ENCODE assay signal across 9 cellular contexts in the genomic region with DNA sequence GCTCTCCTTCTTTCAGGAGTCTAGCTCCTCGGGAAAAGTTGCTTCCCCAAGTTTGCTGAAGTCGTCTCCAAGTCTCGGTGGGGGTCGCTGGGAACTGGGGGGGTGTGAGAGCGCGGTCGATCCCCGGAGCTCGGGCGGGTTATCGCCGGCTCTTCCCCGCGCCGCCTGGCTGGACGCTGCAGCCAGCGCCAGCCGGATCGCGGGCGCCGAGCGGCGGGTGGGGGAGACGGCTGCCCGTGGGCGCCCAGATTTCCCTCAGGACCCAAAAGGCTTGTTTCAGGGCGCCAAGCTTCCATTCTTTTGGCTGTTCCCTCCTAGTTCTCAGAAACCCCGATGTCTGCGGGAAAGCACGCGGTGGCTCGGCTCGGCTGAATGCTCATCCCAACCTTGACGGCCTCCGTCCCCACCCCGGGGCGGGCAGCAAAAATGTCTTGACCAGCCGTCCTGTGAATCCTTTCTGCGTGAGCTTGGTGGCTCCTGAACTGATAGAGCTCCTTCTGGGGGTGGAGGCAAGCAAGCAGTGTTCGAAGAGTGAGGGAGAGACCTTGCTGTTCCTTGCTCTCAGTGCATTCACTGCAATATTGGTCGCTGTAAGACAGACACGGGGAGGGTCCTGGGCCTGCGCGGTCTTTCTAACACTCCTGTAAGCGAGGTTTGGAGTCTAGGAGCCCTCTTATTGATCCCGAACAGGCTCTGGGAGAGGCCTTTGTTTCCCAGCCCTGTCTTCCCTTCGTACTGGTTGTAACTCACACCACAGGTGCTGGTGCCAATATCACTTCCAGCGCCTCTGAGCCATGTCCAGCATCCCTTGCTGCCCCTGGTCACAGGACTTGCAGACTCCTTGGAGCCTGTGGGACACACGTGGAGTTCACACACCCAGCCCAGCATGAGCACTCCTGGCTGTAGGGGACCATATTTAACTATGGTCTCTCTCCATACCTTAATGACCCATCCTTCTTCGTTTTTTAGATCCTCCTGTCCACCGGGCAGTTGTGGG. TPM values are rescaled to one million over a fixed set of nuclear protein-coding genes. Genes with fewer than 3 reads are reported as not detected.
DNase-seq lines count a peak whose midpoint lies in the region; ATAC-seq and TF ChIP-seq lines count a peak whose summit lies in the region.
"Had no signal": no experiment of that assay in that cellular context is flagged by ENCODE, and none has a peak within 500 bp of the region (broad histone marks: within the 10 kb centered on the region; RNA-seq: fewer than 3 reads in every experiment).

No MANE protein-coding gene starts in this region.

- no peak for ATAC-seq in GM18907 (IDR thresholded peaks at IDR 0.05; ENCODE audit: unreplicated experiment)

- no peak for TF ChIP-seq EP300 in transverse colon (IDR thresholded peaks at IDR 0.05; ENCODE audit: low read depth)

- no peak for TF ChIP-seq CTCF in colonic mucosa (IDR thresholded peaks at IDR 0.05)
- TF ChIP-seq CTCF in transverse colon (IDR thresholded peaks at IDR 0.05) = no peak

- H3K9me3 ChIP-seq in colonic mucosa (no peaks in the 10 kb centered on the region), transverse colon (no peaks in the 10 kb centered on the region)

- peak; percentile 59 for DNase-seq in COLO668 (lab: John Stamatoyannopoulos, UW; ENCODE audit: unreplicated experiment)
- DNase-seq in NCI-H2227 (lab: John Stamatoyannopoulos, UW; ENCODE audit: unreplicated experiment) = peak; percentile 27
- DNase-seq in colonic mucosa = no peak
- DNase-seq in lung microvascular endothelial cell (ENCODE audit: low read depth in 2 of 2) = peak; percentile 21 to 57
- DNase-seq in transverse colon = no peak
- DNase-seq in cerebellar nuclear complex (lab: John Stamatoyannopoulos, UW) = no peak
- DNase-seq in activated CD4-positive, alpha-beta T cell treated with anti-CD3 and anti-CD28 coated beads, Interleukin-2, amount 50 U/mL, for 1 hour = no peak

- H3K27ac ChIP-seq in colonic mucosa (peak overlapping the region; percentile 66), transverse colon (peak overlapping the region; percentile 92 to 97 (median 96))
- H3K27ac ChIP-seq: KMS-11 had no signal

- peaks cover 8% of the 10 kb centered on the region for H3K27me3 ChIP-seq in colonic mucosa
- peaks cover 12% of the 10 kb centered on the region for H3K27me3 ChIP-seq in transverse colon

- H3K4me1 ChIP-seq in colonic mucosa = peaks cover 7% of the 10 kb centered on the region
- H3K4me1 ChIP-seq in transverse colon = peaks cover 6 to 48% (median 40%) of the 10 kb centered on the region in 4 donors

- TF ChIP-seq POLR2A in transverse colon (IDR thresholded peaks at IDR 0.05) = peak; percentile 36

- H3K4me3 ChIP-seq in colonic mucosa (peak overlapping the region; percentile 76), transverse colon (peak overlapping the region; percentile 71 to 96 (median 86))

- intact Hi-C loops in colonic mucosa (cut with DNase I) (loop anchor here (5.0 kb wide), 1 partner anchor 121 kb away; no protein-coding TSS in a partner anchor), transverse colon (cut with DNase I; ENCODE audit: low total_unique reads) (loop anchor here (5.0 kb wide), 1 partner anchor 116 kb away; no protein-coding TSS in a partner anchor)

- H3K36me3 ChIP-seq in colonic mucosa (no peaks in the 10 kb centered on the region), transverse colon (peaks cover 0 to 28% (median 13%) of the 10 kb centered on the region in 4 donors)

- 13 to 53% methylated on average over 3 to 30 of the region's 52 CpGs for WGBS in transverse colon (ENCODE audit: low coverage in 1 of 2), 2 donors

- in situ Hi-C loops in transverse colon (cut with MboI; ENCODE audit: low pct_ligation_motif_present in 1 of 4, low pct_unique_long_range_greater_than_20kb in 1 of 4, low sequenced_read_pairs in 3 of 4) = loop anchor here in 2 of 4 donors (10.0 kb wide), 1 partner anchor 123 kb away; no protein-coding TSS in a partner anchor

- H3K9ac ChIP-seq in colonic mucosa (ENCODE audit: low read depth in 2 of 2, low read length in 2 of 2) = peak overlapping the region; percentile 84 to 86
- H3K9ac ChIP-seq: KMS-11 had no signal

RNA-seq across cellular contexts. Expression of gene ZBTB16, which starts 1.8 kb away (rescaled TPM):
- total RNA-seq in colonic mucosa = 10 to 100 TPM in 1 of 2 donors, 1 to 10 TPM in 1; 2.0 to 13.7 TPM
- total RNA-seq in lung microvascular endothelial cell = 10.0 and 22.0 TPM in 2 replicates
- total RNA-seq in transverse colon = 100 to 1,000 TPM; 108 to 271 (median 155) TPM

Comparison
In these comparisons a context has a peak if more than half of its experiments do, and no peak if none do; other contexts are left out.
1. DNase-seq: peak in COLO668 (single experiment), NCI-H2227 (single experiment) and lung microvascular endothelial cell (2 of 2); none in colonic mucosa (single experiment), transverse colon (single experiment), cerebellar nuclear complex (0 of 2) and activated CD4-positive, alpha-beta T cell treated with anti-CD3 and anti-CD28 coated beads, Interleukin-2, amount 50 U/mL, for 1 hour (single experiment).